In the genomic region with DNA sequence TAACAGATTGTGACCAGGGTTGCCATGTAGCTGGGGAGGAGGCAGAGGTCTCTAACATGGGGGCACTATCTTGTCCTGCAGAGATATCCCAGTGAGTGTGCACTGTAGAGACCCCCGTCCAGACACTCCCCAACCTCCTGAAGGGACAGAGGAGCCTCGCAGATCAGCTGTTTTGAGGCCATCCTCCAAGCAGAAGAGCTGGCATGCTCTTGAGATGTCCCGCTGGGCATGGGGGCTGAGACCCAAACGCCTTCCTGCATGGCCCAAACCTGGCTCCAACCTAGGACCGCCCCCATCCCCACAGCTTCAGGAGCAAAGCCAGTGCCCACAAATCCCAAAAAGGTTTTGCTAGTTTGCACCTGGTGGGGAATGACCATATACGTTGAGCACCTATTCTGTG, we compare ENCODE assay signal across 1 cellular context.
TF ChIP-seq lines count a peak whose summit lies in the region.

No MANE protein-coding gene starts in this region.

TF ChIP-seq in IMR-90, 13 proteins besides CTCF, POLR2A, EP300 and RAD21:
- TF ChIP-seq CHD1 (IDR thresholded peaks at IDR 0.05; ENCODE audit: low read depth, low read length): no peak
- TF ChIP-seq MAFK (IDR thresholded peaks at IDR 0.05; ENCODE audit: low read depth, low read length): no peak
- TF ChIP-seq, protein P1, sequence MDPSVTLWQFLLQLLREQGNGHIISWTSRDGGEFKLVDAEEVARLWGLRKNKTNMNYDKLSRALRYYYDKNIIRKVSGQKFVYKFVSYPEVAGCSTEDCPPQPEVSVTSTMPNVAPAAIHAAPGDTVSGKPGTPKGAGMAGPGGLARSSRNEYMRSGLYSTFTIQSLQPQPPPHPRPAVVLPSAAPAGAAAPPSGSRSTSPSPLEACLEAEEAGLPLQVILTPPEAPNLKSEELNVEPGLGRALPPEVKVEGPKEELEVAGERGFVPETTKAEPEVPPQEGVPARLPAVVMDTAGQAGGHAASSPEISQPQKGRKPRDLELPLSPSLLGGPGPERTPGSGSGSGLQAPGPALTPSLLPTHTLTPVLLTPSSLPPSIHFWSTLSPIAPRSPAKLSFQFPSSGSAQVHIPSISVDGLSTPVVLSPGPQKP (IDR thresholded peaks at IDR 0.05; ENCODE audit: borderline replicate concordance, low read depth, low read length): no peak
- no peak for TF ChIP-seq SMC3 (IDR thresholded peaks at IDR 0.05; ENCODE audit: low read depth, low read length)
- TF ChIP-seq USF2 (IDR thresholded peaks at IDR 0.05; ENCODE audit: low read depth, low read length): no peak
